Comparison of ENCODE assay signal across 31 cellular contexts in genomic region chr18:78612318-78612717, GRCh38.
"Had no signal": no experiment of that assay in that cellular context is flagged by ENCODE, and none has a peak within 500 bp of the region (broad histone marks: within the 10 kb centered on the region; RNA-seq: fewer than 3 reads in every experiment).

No MANE protein-coding gene starts in this region.

- H3K36me3 Mint-ChIP-seq: activated CD4-positive, alpha-beta memory T cell treated with anti-CD3 and anti-CD28 coated beads for 36 hours; activated CD8-positive, alpha-beta memory T cell treated with anti-CD3 and anti-CD28 coated beads, Interleukin-2, amount 10 ng/mL, durations not matched to agents 7 days and 5 days; activated naive CD4-positive, alpha-beta T cell treated with anti-CD3 and anti-CD28 coated beads, Interleukin-2, amount 10 ng/mL, durations not matched to agents 7 days and 5 days; activated naive CD8-positive, alpha-beta T cell treated with anti-CD3 and anti-CD28 coated beads, Interleukin-2, amount 10 ng/mL, durations not matched to agents 7 days and 5 days; brain; T-cell had no signal

- ATAC-seq: activated CD4-positive, alpha-beta T cell treated with anti-CD3 and anti-CD28 coated beads for 36 hours; activated CD8-positive, alpha-beta memory T cell treated with anti-CD3 and anti-CD28 coated beads, Interleukin-2, amount 10 ng/mL, durations not matched to agents 7 days and 5 days; activated CD8-positive, alpha-beta T cell treated with anti-CD3 and anti-CD28 coated beads, Interleukin-2, amount 10 ng/mL, durations not matched to agents 7 days and 5 days; activated naive CD4-positive, alpha-beta T cell treated with anti-CD3 and anti-CD28 coated beads, Interleukin-2, amount 50 U/mL, for 72 hours; activated T-cell treated with anti-CD3 and anti-CD28 coated beads, Interleukin-2, amount 50 U/mL, for 72 hours; T-cell had no signal

- H3K27me3 ChIP-seq: ascending aorta, cardiac muscle cell had no signal

- H3K4me3 ChIP-seq: ascending aorta, breast epithelium, cardiac muscle cell, coronary artery, dorsolateral prefrontal cortex, esophagus squamous epithelium had no signal

- H3K4me3 Mint-ChIP-seq: activated CD4-positive, alpha-beta memory T cell treated with anti-CD3 and anti-CD28 coated beads for 36 hours; activated CD4-positive, alpha-beta T cell treated with anti-CD3 and anti-CD28 coated beads for 36 hours; activated CD4-positive, alpha-beta T cell treated with anti-CD3 and anti-CD28 coated beads, Interleukin-2, amount 10 ng/mL, durations not matched to agents 24 days and 14 days; activated CD8-positive, alpha-beta memory T cell treated with anti-CD3 and anti-CD28 coated beads, Interleukin-2, amount 10 ng/mL, durations not matched to agents 7 days and 5 days; activated CD8-positive, alpha-beta T cell treated with anti-CD3 and anti-CD28 coated beads, Interleukin-2, amount 10 ng/mL, durations not matched to agents 7 days and 5 days; activated naive CD4-positive, alpha-beta T cell treated with anti-CD3 and anti-CD28 coated beads, Interleukin-2, amount 10 ng/mL, durations not matched to agents 7 days and 5 days; activated naive CD8-positive, alpha-beta T cell treated with anti-CD3 and anti-CD28 coated beads, Interleukin-2, amount 10 ng/mL, durations not matched to agents 7 days and 5 days; activated T-cell treated with anti-CD3 and anti-CD28 coated beads, Interleukin-2, amount 50 U/mL, for 72 hours; brain; central memory CD8-positive, alpha-beta T cell; dendritic cell treated with granulocyte-macrophage colony-stimulating factor and Interleukin-4, amounts not matched to agents 40 ng/mL and 50 ng/mL, for 4 days; T-cell; T-helper 1 cell treated with Interleukin-12 subunit alpha and Interleukin-12 subunit beta and Interleukin-4 antibody, amounts not matched to agents 30 μg/mL and 1 μg/mL, for 36 hours had no signal

- H3K36me3 ChIP-seq: ascending aorta, breast epithelium, cardiac muscle cell, esophagus squamous epithelium had no signal

- H3K27me3 Mint-ChIP-seq: activated CD4-positive, alpha-beta memory T cell treated with anti-CD3 and anti-CD28 coated beads for 36 hours; activated CD4-positive, alpha-beta T cell treated with anti-CD3 and anti-CD28 coated beads for 36 hours; activated CD4-positive, alpha-beta T cell treated with anti-CD3 and anti-CD28 coated beads, Interleukin-2, amount 10 ng/mL, durations not matched to agents 24 days and 14 days; activated CD8-positive, alpha-beta memory T cell treated with anti-CD3 and anti-CD28 coated beads, Interleukin-2, amount 10 ng/mL, durations not matched to agents 7 days and 5 days; activated naive CD4-positive, alpha-beta T cell treated with anti-CD3 and anti-CD28 coated beads, Interleukin-2, amount 10 ng/mL, durations not matched to agents 7 days and 5 days; activated naive CD8-positive, alpha-beta T cell treated with anti-CD3 and anti-CD28 coated beads, Interleukin-2, amount 10 ng/mL, durations not matched to agents 7 days and 5 days; central memory CD8-positive, alpha-beta T cell had no signal

- DNase-seq: activated CD4-positive, alpha-beta memory T cell treated with anti-CD3 and anti-CD28 coated beads for 36 hours; activated CD4-positive, alpha-beta T cell treated with anti-CD3 and anti-CD28 coated beads for 36 hours; activated CD4-positive, alpha-beta T cell treated with anti-CD3 and anti-CD28 coated beads, Interleukin-2, amount 10 ng/mL, durations not matched to agents 24 days and 14 days; activated CD4-positive, CD25-positive, alpha-beta regulatory T cell; activated CD4-positive, CD25-positive, alpha-beta regulatory T cell treated with anti-CD3 and anti-CD28 coated beads, Interleukin-2, amount 50 U/mL, for 72 hours; activated CD8-positive, alpha-beta memory T cell treated with anti-CD3 and anti-CD28 coated beads, Interleukin-2, amount 10 ng/mL, durations not matched to agents 7 days and 5 days; activated CD8-positive, alpha-beta memory T cell treated with anti-CD3 and anti-CD28 coated beads, Interleukin-2, amount 50 U/mL, for 4 hours; activated CD8-positive, alpha-beta T cell treated with anti-CD3 and anti-CD28 coated beads, Interleukin-2, amount 10 ng/mL, durations not matched to agents 7 days and 5 days; activated gamma-delta T cell; activated naive CD4-positive, alpha-beta T cell; activated naive CD4-positive, alpha-beta T cell treated with anti-CD3 and anti-CD28 coated beads, Interleukin-2, amount 10 ng/mL, durations not matched to agents 7 days and 5 days; activated naive CD8-positive, alpha-beta T cell treated with anti-CD3 and anti-CD28 coated beads, Interleukin-2, amount 10 ng/mL, durations not matched to agents 7 days and 5 days; activated T-cell treated with anti-CD3 and anti-CD28 coated beads, Interleukin-2, amount 50 U/mL, for 1 hour; activated T-cell treated with anti-CD3 and anti-CD28 coated beads, Interleukin-2, amount 50 U/mL, for 72 hours; effector memory CD4-positive, alpha-beta T cell; erythroblast; esophagus squamous epithelium; foreskin melanocyte; SW 1271; T-cell; T-helper 9 cell had no signal

- H3K4me1 Mint-ChIP-seq: activated CD4-positive, alpha-beta T cell treated with anti-CD3 and anti-CD28 coated beads for 36 hours; activated CD4-positive, alpha-beta T cell treated with anti-CD3 and anti-CD28 coated beads, Interleukin-2, amount 10 ng/mL, durations not matched to agents 24 days and 14 days; activated CD8-positive, alpha-beta memory T cell treated with anti-CD3 and anti-CD28 coated beads, Interleukin-2, amount 10 ng/mL, durations not matched to agents 7 days and 5 days; activated naive CD4-positive, alpha-beta T cell treated with anti-CD3 and anti-CD28 coated beads, Interleukin-2, amount 10 ng/mL, durations not matched to agents 7 days and 5 days; activated naive CD8-positive, alpha-beta T cell treated with anti-CD3 and anti-CD28 coated beads, Interleukin-2, amount 10 ng/mL, durations not matched to agents 7 days and 5 days; brain; central memory CD8-positive, alpha-beta T cell; T-cell had no signal

- H3K4me1 ChIP-seq: ascending aorta, breast epithelium had no signal

- H3K27ac Mint-ChIP-seq: activated CD4-positive, alpha-beta memory T cell treated with anti-CD3 and anti-CD28 coated beads for 36 hours; activated CD4-positive, alpha-beta T cell treated with anti-CD3 and anti-CD28 coated beads for 36 hours; activated CD4-positive, alpha-beta T cell treated with anti-CD3 and anti-CD28 coated beads, Interleukin-2, amount 10 ng/mL, durations not matched to agents 24 days and 14 days; activated CD8-positive, alpha-beta memory T cell treated with anti-CD3 and anti-CD28 coated beads, Interleukin-2, amount 10 ng/mL, durations not matched to agents 7 days and 5 days; activated CD8-positive, alpha-beta T cell treated with anti-CD3 and anti-CD28 coated beads, Interleukin-2, amount 10 ng/mL, durations not matched to agents 7 days and 5 days; activated naive CD4-positive, alpha-beta T cell treated with anti-CD3 and anti-CD28 coated beads, Interleukin-2, amount 10 ng/mL, durations not matched to agents 7 days and 5 days; activated naive CD4-positive, alpha-beta T cell treated with anti-CD3 and anti-CD28 coated beads, Interleukin-2, amount 50 U/mL, for 72 hours; activated naive CD8-positive, alpha-beta T cell treated with anti-CD3 and anti-CD28 coated beads, Interleukin-2, amount 10 ng/mL, durations not matched to agents 7 days and 5 days; activated T-cell treated with anti-CD3 and anti-CD28 coated beads, Interleukin-2, amount 50 U/mL, for 72 hours; brain; dendritic cell treated with granulocyte-macrophage colony-stimulating factor and Interleukin-4, amounts not matched to agents 40 ng/mL and 50 ng/mL, for 4 days; T-cell; T-helper 1 cell treated with Interleukin-12 subunit alpha and Interleukin-12 subunit beta and Interleukin-4 antibody, amounts not matched to agents 30 μg/mL and 1 μg/mL, for 36 hours had no signal

- H3K27ac ChIP-seq: ascending aorta, breast epithelium, cardiac muscle cell, coronary artery, dorsolateral prefrontal cortex, esophagus squamous epithelium had no signal
